In genomic region chr10:28781296-28781695, GRCh38 we compare ENCODE assay signal across 27 cellular contexts.
"Had no signal": no experiment of that assay in that cellular context is flagged by ENCODE, and none has a peak within 500 bp of the region (broad histone marks: within the 10 kb centered on the region; RNA-seq: fewer than 3 reads in every experiment).

No MANE protein-coding gene starts in this region.

- H3K4me3 ChIP-seq: pancreas, prostate gland, skin epidermis, smooth muscle cell, spleen, stomach, thoracic aorta, thyroid gland, tibial nerve, upper lobe of left lung had no signal

- H3K36me3 ChIP-seq: neutrophil, pancreas, prostate gland, spleen, stomach, thoracic aorta, thyroid gland, tibial nerve, upper lobe of left lung had no signal

- H3K4me2 ChIP-seq: smooth muscle cell had no signal

- DNase-seq: naive B cell; naive thymus-derived CD8-positive, alpha-beta T cell; nephron progenitor cell; nucleus accumbens; pancreas; right cardiac atrium; spleen; stimulated activated CD4-positive, alpha-beta T cell treated with anti-CD3 and anti-CD28 coated beads, Interleukin-12 subunit alpha, Interleukin-12 subunit beta, amount 100 ng/mL, for 4 hours; stimulated activated CD4-positive, alpha-beta T cell treated with anti-CD3 and anti-CD28 coated beads, Interleukin-1b, Interleukin-23, amount 100 ng/mL, for 48 hours; stimulated activated CD4-positive, alpha-beta T cell treated with anti-CD3 and anti-CD28 coated beads, Interleukin-4, amount 100 ng/mL, for 1 hour; stimulated activated CD4-positive, alpha-beta T cell treated with anti-CD3 and anti-CD28 coated beads, Interleukin-4, amount 100 ng/mL, for 4 hours; stimulated activated CD8-positive, alpha-beta memory T cell treated with anti-CD3 and anti-CD28 coated beads, Interleukin-4, amount 100 ng/mL, for 48 hours; stimulated activated naive CD4-positive, alpha-beta T cell; stomach; thyroid gland; trophoblast cell; upper lobe of left lung had no signal

- H3K27me3 ChIP-seq: neutrophil, pancreas, stomach, thyroid gland, tibial nerve, upper lobe of left lung had no signal

- H3K4me1 ChIP-seq: pancreas, prostate gland, spleen, stomach, thyroid gland, tibial nerve, upper lobe of left lung had no signal

- H3K27ac ChIP-seq: neutrophil, pancreas, prostate gland, skin epidermis, spleen, stomach, thoracic aorta, thyroid gland, tibial nerve, upper lobe of left lung had no signal

- H3K9me3 ChIP-seq: neutrophil, pancreas, prostate gland, spleen, stomach, thoracic aorta, thyroid gland, tibial nerve, upper lobe of left lung had no signal

- FAIRE-seq: pancreas, urothelium cell line had no signal

- ATAC-seq: naive thymus-derived CD8-positive, alpha-beta T cell; natural killer cell treated with Interleukin-12 subunit alpha and Interleukin-12 subunit beta and Interleukin-15 and Interleukin-18, amount 100 ng/mL, for 72 hours; pancreas; right cardiac atrium; sciatic nerve; stimulated activated memory B cell treated with anti-CD40 and anti-IgM and Interleukin-4, amounts not matched to agents 10 μg/mL and 1 μg/mL and 100 μg/mL, for 72 hours had no signal
